ENCODE assay signal across 8 cellular contexts in the genomic region with DNA sequence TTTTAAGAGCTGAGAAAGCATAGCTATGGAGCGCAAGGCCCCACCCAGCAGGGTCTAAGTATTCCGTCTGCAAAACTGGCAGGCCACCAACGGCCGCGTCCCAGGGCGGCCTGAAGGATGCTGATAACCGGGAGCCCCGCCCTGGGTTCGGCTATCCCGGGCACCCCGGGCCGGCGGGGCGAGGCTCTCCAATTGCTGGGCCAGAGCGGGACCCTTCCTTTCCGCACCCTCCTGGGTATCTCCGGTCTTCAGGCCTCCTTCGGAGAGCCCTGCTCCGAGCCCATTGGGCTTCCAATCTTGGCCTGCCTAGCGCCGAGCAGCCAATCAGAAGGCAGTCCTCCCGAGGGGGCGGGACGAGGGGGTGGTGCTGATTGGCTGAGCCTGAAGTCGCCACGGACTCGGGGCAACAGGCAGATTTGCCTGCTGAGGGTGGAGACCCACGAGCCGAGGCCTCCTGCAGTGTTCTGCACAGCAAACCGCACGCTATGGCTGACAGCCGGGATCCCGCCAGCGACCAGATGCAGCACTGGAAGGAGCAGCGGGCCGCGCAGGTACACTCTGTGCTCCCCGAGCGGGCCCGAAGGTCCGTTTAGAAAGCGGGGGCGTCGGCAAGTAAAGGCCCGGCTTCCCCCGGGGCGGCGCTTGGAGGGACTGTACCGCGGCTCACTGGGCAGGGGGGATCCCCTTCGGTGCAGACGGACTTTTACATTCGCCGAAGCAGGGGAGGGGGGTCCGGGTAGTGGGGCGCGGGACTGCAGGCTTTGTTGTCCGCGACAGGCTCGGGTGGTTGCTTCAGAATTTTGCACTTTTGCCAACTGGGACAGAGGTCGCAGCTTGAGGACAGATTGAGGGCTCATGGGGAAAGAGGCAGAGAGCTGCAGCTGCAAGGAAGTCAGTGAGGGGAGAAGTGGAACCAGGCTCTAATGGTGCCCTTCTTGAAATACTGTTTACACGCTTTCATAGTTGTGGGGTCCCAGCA. TPM values are rescaled to one million over a fixed set of nuclear protein-coding genes. Genes with fewer than 3 reads are reported as not detected.
DNase-seq lines count a peak whose midpoint lies in the region; ATAC-seq, FAIRE-seq and TF ChIP-seq lines count a peak whose summit lies in the region.

A gene (plus strand): TSS at position 406 of the 979 bp plus-strand sequence. CDS start 80 bp downstream, at position 486.

- H3K9me3 ChIP-seq in heart left ventricle (no peaks in the 10 kb centered on the region), aorta (ENCODE audit: control insufficient read depth, low read length) (no peaks in the 10 kb centered on the region)

- H3K27me3 ChIP-seq in heart left ventricle (no peaks in the 10 kb centered on the region), rectal smooth muscle tissue (ENCODE audit: control insufficient read depth, insufficient read depth, low read length) (no peaks in the 10 kb centered on the region), aorta (ENCODE audit: control insufficient read depth in 1 of 2, insufficient read depth in 2 of 2, low read length in 1 of 2) (no peaks in the 10 kb centered on the region)

- H3K9ac ChIP-seq in rectal smooth muscle tissue (ENCODE audit: low read length) = peak within 1 kb of the TSS; percentile 59

- TF ChIP-seq POLR2A in GM12892 (IDR thresholded peaks at IDR 0.05; ENCODE audit: low read depth, low read length) (peak; percentile 81), heart left ventricle (IDR thresholded peaks at IDR 0.05) (peak in 1 of 2 donors; percentile 94)

- H3K36me3 ChIP-seq in heart left ventricle = peaks cover 0 to 5% (median 0%) of the 10 kb centered on the region in 9 donors
- no peaks in the 10 kb centered on the region for H3K36me3 ChIP-seq in rectal smooth muscle tissue (ENCODE audit: control insufficient read depth, insufficient read depth, low read length)
- no peaks in the 10 kb centered on the region for H3K36me3 ChIP-seq in aorta (ENCODE audit: control insufficient read depth in 1 of 2, insufficient read depth in 2 of 2, low read length in 1 of 2)

- H3K4me3 ChIP-seq in heart left ventricle (peak within 1 kb of the TSS; percentile 55 to 99 (median 74)), rectal smooth muscle tissue (ENCODE audit: low read length) (peak within 1 kb of the TSS; percentile 85), aorta (ENCODE audit: low read length in 2 of 2) (peak within 1 kb of the TSS; percentile 67 to 73)

- WGBS in adipose tissue, 3 donors = 0 to 1% (median 0%) methylated on average over 61 to 62 of the region's 62 CpGs
- 0 to 2% (median 1%) methylated on average over 18 to 62 of the region's 62 CpGs for WGBS in heart left ventricle, 4 donors
- WGBS in aorta, 2 donors = 0 to 1% methylated on average over 54 to 62 of the region's 62 CpGs

- intact Hi-C loops in heart left ventricle (cut with DNase I) (no loop called here), aorta (cut with DNase I) (no loop called here)

- H3K27ac ChIP-seq in adipose tissue (ENCODE audit: low read depth, low read length) = peak within 1 kb of the TSS; percentile 59
- peak within 1 kb of the TSS; percentile 74 to 99 (median 94) for H3K27ac ChIP-seq in heart left ventricle
- peak within 1 kb of the TSS; percentile 88 for H3K27ac ChIP-seq in rectal smooth muscle tissue (ENCODE audit: low read depth, low read length)
- H3K27ac ChIP-seq in aorta (ENCODE audit: low read depth in 1 of 2, low read length in 2 of 2) = peak within 1 kb of the TSS in 1 of 2 donors; percentile 89

- peak; percentile 100 for FAIRE-seq in GM12892 (lab: Jason Lieb, UNC)

- H3K4me1 ChIP-seq in heart left ventricle = peaks cover 0 to 47% (median 30%) of the 10 kb centered on the region in 12 donors
- H3K4me1 ChIP-seq in rectal smooth muscle tissue (ENCODE audit: control insufficient read depth, insufficient read depth, low read length) = peaks cover 10% of the 10 kb centered on the region
- no peaks in the 10 kb centered on the region for H3K4me1 ChIP-seq in aorta (ENCODE audit: control insufficient read depth in 1 of 2, insufficient read depth in 2 of 2, low read length in 2 of 2)

- DNase-seq in GM12892 (ENCODE audit: insufficient read length) = peak; percentile 92
- DNase-seq in NCI-H1436 treated with DMSO at 0.1 percent for 48 hours (lab: John Stamatoyannopoulos, UW) = peak; percentile 83
- DNase-seq in T-helper 1 cell = peak; percentile 91 to 97 (median 95)
- peak; percentile 97 to 99 (median 99) for DNase-seq in heart left ventricle
- peak; percentile 98 to 99 for DNase-seq in aorta

- peak; percentile 97 for ATAC-seq in HG02852 (IDR thresholded peaks at IDR 0.05; ENCODE audit: unreplicated experiment)
- peak; percentile 99 for ATAC-seq in heart left ventricle
- peak; percentile 99 for ATAC-seq in aorta (ENCODE audit: low FRiP score)

- TF ChIP-seq CTCF in heart left ventricle (IDR thresholded peaks at IDR 0.05) = no peak

RNA-seq across cellular contexts. Expression of the gene that starts here (rescaled TPM):
- 33.3 TPM for polyA plus RNA-seq in GM12892 (2012; ENCODE audit: missing spikeins)
- polyA plus RNA-seq in adipose tissue (100 to 1,000 TPM in 2 of 3 donors, 10 to 100 TPM in 1; 55.9 to 268 (median 149) TPM), heart left ventricle (10 to 100 TPM; 49.9 to 57.2 TPM), aorta (10 to 100 TPM; 69.5 to 76.0 TPM)
- total RNA-seq in heart left ventricle (100 to 1,000 TPM in 5 of 9 donors, 10 to 100 TPM in 4; 70.6 to 183 (median 103) TPM), aorta (10 to 100 TPM; 51.5 to 59.0 TPM)
